In genomic region chrX:139691493-139691842, GRCh38 we compare ENCODE assay signal across 10 cellular contexts. TPM values are rescaled to one million over a fixed set of nuclear protein-coding genes. Genes with fewer than 3 reads are reported as not detected.
DNase-seq lines count a peak whose midpoint lies in the region; ATAC-seq and TF ChIP-seq lines count a peak whose summit lies in the region.
"Had no signal": no experiment of that assay in that cellular context is flagged by ENCODE, and none has a peak within 500 bp of the region (broad histone marks: within the 10 kb centered on the region; RNA-seq: fewer than 3 reads in every experiment).

No MANE protein-coding gene starts in this region.

- H3K4me3 Mint-ChIP-seq in activated CD4-positive, alpha-beta memory T cell treated with anti-CD3 and anti-CD28 coated beads for 36 hours: peak overlapping the region; percentile 26
- H3K4me3 Mint-ChIP-seq in activated CD4-positive, alpha-beta memory T cell treated with anti-CD3 and anti-CD28 coated beads, Interleukin-2, amount 10 ng/mL, durations not matched to agents 7 days and 5 days: no peak overlapping the region

- intact Hi-C loops in activated CD4-positive, alpha-beta memory T cell treated with anti-CD3 and anti-CD28 coated beads for 36 hours (cut with micrococcal nuclease): no loop called here
- intact Hi-C loops in body of pancreas (cut with DNase I) (no loop called here), thyroid gland (cut with DNase I) (no loop called here)

- H3K36me3 ChIP-seq in body of pancreas (replicated peaks in 1 of 2; ENCODE audit: insufficient read depth in 1 of 2, low read depth in 2 of 2) (no peaks in the 10 kb centered on the region), kidney epithelial cell (ENCODE audit: control insufficient read depth, insufficient read depth, low read length) (no peaks in the 10 kb centered on the region), thyroid gland (no peaks in the 10 kb centered on the region)

- TF ChIP-seq CTCF in body of pancreas (IDR thresholded peaks at IDR 0.05) (no peak), kidney epithelial cell (IDR thresholded peaks at IDR 0.05; ENCODE audit: insufficient read depth, low read length, poor library complexity, severe bottlenecking) (no peak), thyroid gland (IDR thresholded peaks at IDR 0.05) (no peak)

- H3K27me3 Mint-ChIP-seq in activated CD4-positive, alpha-beta memory T cell treated with anti-CD3 and anti-CD28 coated beads for 36 hours: peaks cover 7% of the 10 kb centered on the region
- H3K27me3 Mint-ChIP-seq in activated CD4-positive, alpha-beta memory T cell treated with anti-CD3 and anti-CD28 coated beads, Interleukin-2, amount 10 ng/mL, durations not matched to agents 7 days and 5 days: peaks cover 19% of the 10 kb centered on the region

- H3K27me3 ChIP-seq in body of pancreas (no peaks in the 10 kb centered on the region), kidney epithelial cell (ENCODE audit: control insufficient read depth, insufficient read depth, low read length) (peaks cover 2% of the 10 kb centered on the region), thyroid gland (no peaks in the 10 kb centered on the region)

- CTCF ChIA-PET in activated CD4-positive, alpha-beta memory T cell treated with anti-CD3 and anti-CD28 coated beads for 36 hours (lab: Charles Lee): no interaction called here
- CTCF ChIA-PET in activated CD4-positive, alpha-beta memory T cell treated with anti-CD3 and anti-CD28 coated beads, Interleukin-2, amount 10 ng/mL, durations not matched to agents 7 days and 5 days (lab: Charles Lee): no interaction called here

- no peaks in the 10 kb centered on the region for H3K9me3 Mint-ChIP-seq in activated CD4-positive, alpha-beta memory T cell treated with anti-CD3 and anti-CD28 coated beads for 36 hours
- H3K9me3 Mint-ChIP-seq in activated CD4-positive, alpha-beta memory T cell treated with anti-CD3 and anti-CD28 coated beads, Interleukin-2, amount 10 ng/mL, durations not matched to agents 7 days and 5 days: no peaks in the 10 kb centered on the region

- H3K36me3 Mint-ChIP-seq in activated CD4-positive, alpha-beta memory T cell treated with anti-CD3 and anti-CD28 coated beads for 36 hours: no peaks in the 10 kb centered on the region
- H3K36me3 Mint-ChIP-seq in activated CD4-positive, alpha-beta memory T cell treated with anti-CD3 and anti-CD28 coated beads, Interleukin-2, amount 10 ng/mL, durations not matched to agents 7 days and 5 days (ENCODE audit: low read depth): no peaks in the 10 kb centered on the region

- H3K27ac ChIP-seq in body of pancreas (no peak overlapping the region), thyroid gland (no peak overlapping the region)
- H3K27ac ChIP-seq: C4-2B had no signal

- no peaks in the 10 kb centered on the region for H3K9me3 ChIP-seq in body of pancreas
- no peaks in the 10 kb centered on the region for H3K9me3 ChIP-seq in thyroid gland

- H3K27ac Mint-ChIP-seq in activated CD4-positive, alpha-beta memory T cell treated with anti-CD3 and anti-CD28 coated beads for 36 hours: no peak overlapping the region
- no peak overlapping the region for H3K27ac Mint-ChIP-seq in activated CD4-positive, alpha-beta memory T cell treated with anti-CD3 and anti-CD28 coated beads, Interleukin-2, amount 10 ng/mL, durations not matched to agents 7 days and 5 days

- 0 to 2% methylated on average over 9 to 18 of the region's 23 CpGs for WGBS in body of pancreas, 2 donors
- WGBS in thyroid gland, 2 donors: 1 to 4% methylated on average over 8 to 14 of the region's 23 CpGs

- TF ChIP-seq POLR2A in body of pancreas (IDR thresholded peaks at IDR 0.05) (no peak), thyroid gland (IDR thresholded peaks at IDR 0.05) (no peak)

- POLR2A ChIA-PET in activated CD4-positive, alpha-beta memory T cell treated with anti-CD3 and anti-CD28 coated beads for 36 hours (lab: Charles Lee): no interaction called here
- POLR2A ChIA-PET in activated CD4-positive, alpha-beta memory T cell treated with anti-CD3 and anti-CD28 coated beads, Interleukin-2, amount 10 ng/mL, durations not matched to agents 7 days and 5 days (lab: Charles Lee): no interaction called here

- peaks cover 2% of the 10 kb centered on the region for H3K4me1 Mint-ChIP-seq in activated CD4-positive, alpha-beta memory T cell treated with anti-CD3 and anti-CD28 coated beads for 36 hours (ENCODE audit: low read depth)
- H3K4me1 Mint-ChIP-seq in activated CD4-positive, alpha-beta memory T cell treated with anti-CD3 and anti-CD28 coated beads, Interleukin-2, amount 10 ng/mL, durations not matched to agents 7 days and 5 days: peaks cover 8% of the 10 kb centered on the region

- peak overlapping the region in 1 of 2 donors; percentile 5 for H3K4me3 ChIP-seq in body of pancreas
- H3K4me3 ChIP-seq in kidney epithelial cell (ENCODE audit: low read depth, low read length): peak overlapping the region; percentile 35
- peak overlapping the region in 1 of 3 donors; percentile 6 for H3K4me3 ChIP-seq in thyroid gland (replicated peaks in 1 of 3)

- H3K4me1 ChIP-seq in body of pancreas (no peaks in the 10 kb centered on the region), thyroid gland (peaks cover 0 to 6% of the 10 kb centered on the region in 2 donors)

- ATAC-seq in body of pancreas (no peak), GM21381 (IDR thresholded peaks at IDR 0.05; ENCODE audit: unreplicated experiment) (no peak), GM18907 (IDR thresholded peaks at IDR 0.05; ENCODE audit: unreplicated experiment) (no peak)

- no peak for DNase-seq in activated CD4-positive, alpha-beta memory T cell treated with anti-CD3 and anti-CD28 coated beads for 36 hours
- DNase-seq in activated CD4-positive, alpha-beta memory T cell treated with anti-CD3 and anti-CD28 coated beads, Interleukin-2, amount 10 ng/mL, durations not matched to agents 7 days and 5 days: no peak
- DNase-seq in body of pancreas (peak in 3 of 4 donors; percentile 3 to 34 (median 15)), kidney epithelial cell (ENCODE audit: low read depth) (no peak), thyroid gland (peak; percentile 1 to 3), NCI-H2081 (lab: John Stamatoyannopoulos, UW) (no peak)
- DNase-seq: foreskin melanocyte had no signal

RNA-seq across cellular contexts. Expression of gene MCF2, which starts 16.5 kb away (rescaled TPM):
- under 1 TPM; 0.07 to 0.10 TPM for total RNA-seq in activated CD4-positive, alpha-beta memory T cell treated with anti-CD3 and anti-CD28 coated beads for 36 hours
- under 1 TPM; 0.25 to 0.40 TPM for total RNA-seq in activated CD4-positive, alpha-beta memory T cell treated with anti-CD3 and anti-CD28 coated beads, Interleukin-2, amount 10 ng/mL, durations not matched to agents 7 days and 5 days
- total RNA-seq in body of pancreas (under 1 TPM; 0.33 to 0.78 TPM), kidney epithelial cell (not detected in 2 replicates), thyroid gland (under 1 TPM in 3 of 4 donors, not detected in 1; 0.40 to 0.63 (median 0.56) TPM)

Comparison
In these comparisons a context has a peak if more than half of its experiments do, and no peak if none do; other contexts are left out.
1. DNase-seq: peak in body of pancreas (3 of 4) and thyroid gland (2 of 2); none in activated CD4-positive, alpha-beta memory T cell treated with anti-CD3 and anti-CD28 coated beads for 36 hours (single experiment), activated CD4-positive, alpha-beta memory T cell treated with anti-CD3 and anti-CD28 coated beads, Interleukin-2, amount 10 ng/mL, durations not matched to agents 7 days and 5 days (single experiment), kidney epithelial cell (single experiment) and NCI-H2081 (0 of 2).